In the genomic region with DNA sequence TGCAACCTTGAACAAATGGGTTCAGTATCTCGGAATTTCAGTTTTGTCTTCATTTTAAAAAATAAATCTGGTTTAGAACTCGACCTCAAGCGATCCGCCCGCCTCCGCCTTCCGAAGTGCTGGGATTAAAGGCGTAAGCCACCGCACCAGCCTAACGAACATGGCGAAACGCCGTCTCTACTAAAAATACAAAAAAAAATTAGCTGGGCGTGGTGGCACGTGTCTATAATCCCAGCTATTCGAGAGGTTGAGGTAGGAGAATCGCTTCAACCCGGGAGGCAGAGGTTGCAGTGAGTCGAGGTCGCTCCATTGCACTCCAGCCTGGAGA, we compare ENCODE assay signal across 8 cellular contexts. TPM values are rescaled to one million over a fixed set of nuclear protein-coding genes. Genes with fewer than 3 reads are reported as not detected.
A peak's percentile ranks its signal among the peaks of the same experiment; 100 is the strongest.
DNase-seq lines count a peak whose midpoint lies in the region; ATAC-seq and TF ChIP-seq lines count a peak whose summit lies in the region.

No MANE protein-coding gene starts in this region.

- H3K4me3 Mint-ChIP-seq in activated naive CD4-positive, alpha-beta T cell treated with anti-CD3 and anti-CD28 coated beads, Interleukin-2, amount 10 ng/mL, durations not matched to agents 7 days and 5 days = peak overlapping the region; percentile 87
- peak overlapping the region; percentile 95 to 98 (median 97) for H3K4me3 Mint-ChIP-seq in brain
- peak overlapping the region; percentile 95 for H3K4me3 Mint-ChIP-seq in type B pancreatic cell

- peaks cover 10% of the 10 kb centered on the region for H3K27me3 Mint-ChIP-seq in activated naive CD4-positive, alpha-beta T cell treated with anti-CD3 and anti-CD28 coated beads, Interleukin-2, amount 10 ng/mL, durations not matched to agents 7 days and 5 days
- H3K27me3 Mint-ChIP-seq in brain (peaks cover 19% of the 10 kb centered on the region), type B pancreatic cell (no peaks in the 10 kb centered on the region)

- no peak for DNase-seq in activated naive CD4-positive, alpha-beta T cell treated with anti-CD3 and anti-CD28 coated beads, Interleukin-2, amount 10 ng/mL, durations not matched to agents 7 days and 5 days
- DNase-seq in activated naive CD4-positive, alpha-beta T cell treated with Interleukin-2 at 50 U/mL for 16 hours = no peak
- DNase-seq in lung (ENCODE audit: low spot score) (no peak), type B pancreatic cell (ENCODE audit: extremely low spot score, unreplicated experiment) (no peak), RKO (ENCODE audit: low spot score) (no peak), DMS153 treated with DMSO at 0.1 percent for 48 hours (lab: John Stamatoyannopoulos, UW; ENCODE audit: unreplicated experiment) (no peak)

- H3K4me1 Mint-ChIP-seq in activated naive CD4-positive, alpha-beta T cell treated with anti-CD3 and anti-CD28 coated beads, Interleukin-2, amount 10 ng/mL, durations not matched to agents 7 days and 5 days = peaks cover 40% of the 10 kb centered on the region
- peaks cover 78% of the 10 kb centered on the region for H3K4me1 Mint-ChIP-seq in brain
- peaks cover 6% of the 10 kb centered on the region for H3K4me1 Mint-ChIP-seq in type B pancreatic cell (ENCODE audit: unreplicated experiment)

- 3 to 4% methylated on average over 20 of the region's 20 CpGs for WGBS in lung, 2 donors

- H3K27me3 ChIP-seq in lung (ENCODE audit: control insufficient read depth, insufficient read depth) = no peaks in the 10 kb centered on the region

- no peak for TF ChIP-seq POLR2A in GM18505 (IDR thresholded peaks at IDR 0.05; ENCODE audit: borderline replicate concordance, extremely low read depth, insufficient read depth, insufficient read length)

- peaks cover 11 to 17% of the 10 kb centered on the region in 2 donors for H3K36me3 ChIP-seq in lung (ENCODE audit: control insufficient read depth in 2 of 2, insufficient read depth in 2 of 2, low read length in 2 of 2)

- ATAC-seq in lung (ENCODE audit: insufficient read depth, low FRiP score) = no peak
- ATAC-seq in GM18505 (IDR thresholded peaks at IDR 0.05; ENCODE audit: unreplicated experiment) = no peak

- H3K27ac ChIP-seq in lung (ENCODE audit: low read depth in 1 of 2, low read length in 1 of 2) = peak overlapping the region; percentile 98 to 100

- peaks cover 55% of the 10 kb centered on the region for H3K9me3 Mint-ChIP-seq in activated naive CD4-positive, alpha-beta T cell treated with anti-CD3 and anti-CD28 coated beads, Interleukin-2, amount 10 ng/mL, durations not matched to agents 7 days and 5 days
- H3K9me3 Mint-ChIP-seq in brain (peaks cover 28 to 44% (median 36%) of the 10 kb centered on the region in 5 experiments), type B pancreatic cell (peaks cover 7% of the 10 kb centered on the region)

- peak overlapping the region; percentile 95 for H3K4me3 ChIP-seq in lung

- H3K36me3 Mint-ChIP-seq in activated naive CD4-positive, alpha-beta T cell treated with anti-CD3 and anti-CD28 coated beads, Interleukin-2, amount 10 ng/mL, durations not matched to agents 7 days and 5 days = peaks cover 75% of the 10 kb centered on the region
- H3K36me3 Mint-ChIP-seq in brain = peaks cover 62% of the 10 kb centered on the region
- H3K36me3 Mint-ChIP-seq in type B pancreatic cell = peaks cover 43% of the 10 kb centered on the region

- CTCF ChIA-PET in activated naive CD4-positive, alpha-beta T cell treated with anti-CD3 and anti-CD28 coated beads, Interleukin-2, amount 10 ng/mL, durations not matched to agents 7 days and 5 days (lab: Charles Lee) = interaction anchor here (0.9 to 1.3 kb wide), 2 partner anchors 16 to 38 kb away, joined by 3 to 4 read pairs; no protein-coding TSS in a partner anchor

- H3K27ac Mint-ChIP-seq in activated naive CD4-positive, alpha-beta T cell treated with anti-CD3 and anti-CD28 coated beads, Interleukin-2, amount 10 ng/mL, durations not matched to agents 7 days and 5 days = peak overlapping the region; percentile 98
- H3K27ac Mint-ChIP-seq in brain = peak overlapping the region; percentile 99 to 100 (median 99)
- peak overlapping the region; percentile 98 for H3K27ac Mint-ChIP-seq in type B pancreatic cell

- no peak for TF ChIP-seq CTCF in brain (conservative IDR thresholded peaks at IDR 0.05)
- no peak for TF ChIP-seq CTCF in lung (IDR thresholded peaks at IDR 0.05; ENCODE audit: control extremely low read depth, extremely low read depth)
- TF ChIP-seq CTCF in type B pancreatic cell (conservative IDR thresholded peaks at IDR 0.05) = no peak

- peaks cover 7 to 13% of the 10 kb centered on the region in 2 donors for H3K4me1 ChIP-seq in lung (ENCODE audit: control insufficient read depth in 2 of 2, insufficient read depth in 2 of 2, low read length in 2 of 2)

- H3K9me3 ChIP-seq in lung (ENCODE audit: control insufficient read depth in 2 of 2, insufficient read depth in 1 of 2, low read length in 1 of 2) = peaks cover 0 to 14% of the 10 kb centered on the region in 2 donors

RNA-seq across cellular contexts. Expression of a gene that starts 0.6 kb away (rescaled TPM):
- polyA plus RNA-seq in brain (ENCODE audit: insufficient read depth, low read depth, low replicate concordance) = 5.4 TPM
- 10 to 100 TPM; 22.6 to 50.4 TPM for total RNA-seq in lung
- polyA plus RNA-seq in lung = 10 to 100 TPM; 10.5 to 21.2 TPM
- total RNA-seq in type B pancreatic cell (ENCODE audit: low replicate concordance) = 22.1 and 41.5 TPM in 2 replicates

RNA-seq across cellular contexts. Expression of a gene that starts 1.1 kb away (rescaled TPM):
- polyA plus RNA-seq in brain (ENCODE audit: insufficient read depth, low read depth, low replicate concordance) (not detected), lung (under 1 TPM; 0.21 to 0.49 TPM)
- total RNA-seq in lung (1 to 10 TPM in 1 of 2 donors, under 1 TPM in 1; 0.88 to 1.1 TPM), type B pancreatic cell (ENCODE audit: low replicate concordance) (0.60 and 0.64 TPM in 2 replicates)

RNA-seq across cellular contexts. Expression of a gene that starts 56.0 kb away (rescaled TPM):
- polyA plus RNA-seq in brain (ENCODE audit: insufficient read depth, low read depth, low replicate concordance) (1.3 TPM), lung (1 to 10 TPM; 5.6 to 5.8 TPM)
- total RNA-seq in lung (10 to 100 TPM in 1 of 2 donors, 1 to 10 TPM in 1; 8.5 to 17.7 TPM), type B pancreatic cell (ENCODE audit: low replicate concordance) (6.5 and 8.5 TPM in 2 replicates)
